In the genomic region with DNA sequence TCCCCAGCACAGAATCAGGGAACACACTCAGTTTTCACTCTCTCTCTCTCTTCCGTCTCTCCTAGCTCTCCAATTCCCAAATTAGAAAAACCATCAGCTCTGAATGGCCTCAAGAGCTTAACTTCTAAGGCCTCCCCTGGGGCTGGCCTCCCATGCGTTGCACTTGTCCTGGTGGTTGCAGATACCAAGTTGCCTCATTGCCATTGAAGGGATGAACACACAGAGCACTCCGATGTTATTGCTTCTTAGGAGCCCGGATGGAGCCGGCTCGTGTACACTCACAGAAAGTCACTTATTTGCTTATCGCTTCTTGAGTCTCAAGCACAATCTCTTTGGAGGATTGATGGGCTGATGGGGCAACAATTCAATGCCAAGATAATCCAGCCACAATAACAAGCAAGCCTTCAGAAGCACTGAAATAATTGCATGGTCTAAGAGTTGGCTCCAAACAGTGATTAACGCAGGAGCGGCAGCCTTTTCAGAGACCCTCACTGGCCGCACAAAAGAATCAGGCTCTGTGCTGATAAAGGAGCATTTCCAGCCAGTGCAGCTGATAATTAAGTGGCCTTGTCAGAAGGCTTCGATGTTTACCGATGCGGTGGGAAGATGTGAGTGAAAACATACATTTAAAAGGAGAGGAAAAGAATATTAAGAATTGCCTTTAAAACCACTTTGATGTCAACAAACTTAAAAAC, we compare ENCODE assay signal across 14 cellular contexts.
DNase-seq lines count a peak whose midpoint lies in the region; ATAC-seq and TF ChIP-seq lines count a peak whose summit lies in the region.
"Had no signal": no experiment of that assay in that cellular context is flagged by ENCODE, and none has a peak within 500 bp of the region (broad histone marks: within the 10 kb centered on the region; RNA-seq: fewer than 3 reads in every experiment).

No MANE protein-coding gene starts in this region.

- peak overlapping the region; percentile 15 for H3K27ac Mint-ChIP-seq in nephron progenitor cell
- H3K27ac Mint-ChIP-seq in natural killer cell: no peak overlapping the region

- H3K4me1 Mint-ChIP-seq in nephron progenitor cell (peaks cover 9% of the 10 kb centered on the region), natural killer cell (no peaks in the 10 kb centered on the region)

- H3K4me3 ChIP-seq in smooth muscle cell (no peak overlapping the region), uterus (no peak overlapping the region)

- no peak overlapping the region for H3K4me3 Mint-ChIP-seq in nephron progenitor cell
- H3K4me3 Mint-ChIP-seq in natural killer cell: no peak overlapping the region

- H3F3A ChIP-seq in smooth muscle cell (ENCODE audit: low read depth): no peaks in the 10 kb centered on the region

- H3K27me3 ChIP-seq in smooth muscle cell (ENCODE audit: low read depth) (peaks cover 4% of the 10 kb centered on the region), uterus (no peaks in the 10 kb centered on the region)

- TF ChIP-seq POLR2A in uterus (IDR thresholded peaks at IDR 0.05): no peak

- H3K36me3 ChIP-seq in smooth muscle cell (ENCODE audit: low read depth): no peaks in the 10 kb centered on the region
- H3K36me3 ChIP-seq in uterus: no peaks in the 10 kb centered on the region

- 10% methylated on average over 13 of the region's 13 CpGs for WGBS in smooth muscle cell (ENCODE audit: low lambda C conversion rate)

- peak overlapping the region; percentile 41 for H3K4me2 ChIP-seq in smooth muscle cell
- H3K4me2 ChIP-seq: SK-N-SH had no signal

- H4K20me1 ChIP-seq in smooth muscle cell (ENCODE audit: low read depth): no peaks in the 10 kb centered on the region

- no peaks in the 10 kb centered on the region for H3K79me2 ChIP-seq in smooth muscle cell (ENCODE audit: low read depth)

- no peaks in the 10 kb centered on the region for H3K36me3 Mint-ChIP-seq in nephron progenitor cell (ENCODE audit: low read depth)
- no peaks in the 10 kb centered on the region for H3K36me3 Mint-ChIP-seq in natural killer cell

- ATAC-seq in GM21526 (IDR thresholded peaks at IDR 0.05; ENCODE audit: low FRiP score, unreplicated experiment) (no peak), natural killer cell (no peak)

- TF ChIP-seq CTCF in nephron progenitor cell (IDR thresholded peaks at IDR 0.05) (no peak), smooth muscle cell (IDR thresholded peaks at IDR 0.05; ENCODE audit: borderline replicate concordance, insufficient read depth, poor library complexity, severe bottlenecking) (no peak), uterus (IDR thresholded peaks at IDR 0.05) (no peak), natural killer cell (IDR thresholded peaks at IDR 0.05) (no peak)

- peaks cover 4% of the 10 kb centered on the region for H3K27me3 Mint-ChIP-seq in nephron progenitor cell (ENCODE audit: low read depth, poor library complexity)
- H3K27me3 Mint-ChIP-seq in natural killer cell (ENCODE audit: low read depth in 2 of 2): peaks cover 0 to 2% of the 10 kb centered on the region in 2 donors

- no peak overlapping the region for H2AFZ ChIP-seq in smooth muscle cell (ENCODE audit: low read depth)

- intact Hi-C loops in uterus (cut with DNase I; ENCODE audit: low total_unique reads): no loop called here
- intact Hi-C loops in natural killer cell (cut with micrococcal nuclease): no loop called here

- no peak overlapping the region for H3K9ac ChIP-seq in smooth muscle cell (ENCODE audit: low read depth)
- H3K9ac ChIP-seq: SK-N-SH had no signal

- peak; percentile 35 for DNase-seq in NCI-H1092 (lab: John Stamatoyannopoulos, UW)
- peak; percentile 87 for DNase-seq in SK-N-DZ (ENCODE audit: low spot score)
- no peak for DNase-seq in nephron progenitor cell
- no peak for DNase-seq in smooth muscle cell (lab: John Stamatoyannopoulos, UW; ENCODE audit: unreplicated experiment)
- no peak for DNase-seq in uterus
- DNase-seq in natural killer cell: no peak
- DNase-seq: HCEC 1CT, IMR-90, NCI-H1436, NCI-H748 treated with DMSO at 0.1 percent for 48 hours, Right ventricle myocardium superior had no signal

- H3K27ac ChIP-seq in smooth muscle cell (ENCODE audit: low read depth) (no peak overlapping the region), uterus (no peak overlapping the region)
- H3K27ac ChIP-seq: C4-2B had no signal

- peaks cover 11% of the 10 kb centered on the region for H3K4me1 ChIP-seq in smooth muscle cell (ENCODE audit: low read depth)
- no peaks in the 10 kb centered on the region for H3K4me1 ChIP-seq in uterus

- no peaks in the 10 kb centered on the region for H3K9me3 Mint-ChIP-seq in nephron progenitor cell
- peaks cover 2 to 4% of the 10 kb centered on the region in 2 donors for H3K9me3 Mint-ChIP-seq in natural killer cell

- H3K9me3 ChIP-seq in smooth muscle cell (replicated peaks; ENCODE audit: low read depth): no peaks in the 10 kb centered on the region
- H3K9me3 ChIP-seq in uterus: no peaks in the 10 kb centered on the region
- H3K9me3 ChIP-seq: SK-N-SH had no signal

Comparison
In these comparisons a context has a peak if more than half of its experiments do, and no peak if none do; other contexts are left out.
1. DNase-seq: peak in NCI-H1092 (single experiment) and SK-N-DZ (single experiment); none in nephron progenitor cell (single experiment), smooth muscle cell (single experiment), uterus (0 of 2) and natural killer cell (single experiment).